12 cellular contexts compared by ENCODE assay signal in the genomic region with DNA sequence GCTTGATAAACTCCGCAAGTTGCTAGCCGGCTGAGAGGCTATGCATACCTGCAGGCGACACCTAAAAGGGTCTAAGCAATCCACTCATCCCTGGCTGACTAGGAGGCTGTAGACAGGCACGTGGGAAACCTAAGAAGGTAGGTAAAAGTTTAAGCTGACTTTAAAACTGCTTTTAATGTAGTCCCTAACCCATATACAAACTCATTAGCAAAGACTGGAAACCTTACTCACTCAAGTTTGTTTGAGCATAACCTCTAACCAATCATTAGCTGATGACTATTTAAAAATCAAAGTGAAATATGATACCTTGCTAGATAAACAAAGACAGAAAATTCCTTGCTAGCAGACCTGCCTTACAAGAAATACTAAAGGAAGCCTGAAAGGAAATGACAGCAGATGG.
DNase-seq lines count a peak whose midpoint lies in the region; ATAC-seq, FAIRE-seq and TF ChIP-seq lines count a peak whose summit lies in the region.
"Had no signal": no experiment of that assay in that cellular context is flagged by ENCODE, and none has a peak within 500 bp of the region (broad histone marks: within the 10 kb centered on the region; RNA-seq: fewer than 3 reads in every experiment).

No MANE protein-coding gene starts in this region.

- H3K4me1 Mint-ChIP-seq in activated T-helper 2 cell treated with anti-CD3 and anti-CD28 coated beads, Interferon-gamma antibody, Interleukin-2, Interleukin-4, amounts not matched to agents 10 μg/mL and 5 μg/mL and 100 μg/mL, durations not matched to agents 14 hours and 24 hours and 36 hours (ENCODE audit: low read depth) = no peaks in the 10 kb centered on the region
- no peaks in the 10 kb centered on the region for H3K4me1 Mint-ChIP-seq in activated T-helper 1 cell treated with anti-CD3 and anti-CD28 coated beads, Interleukin-12 subunit alpha, Interleukin-12 subunit beta, Interleukin-2, Interleukin-4 antibody, amounts not matched to agents 30 ng/mL and 10 ng/mL and 1 ng/mL, durations not matched to agents 14 hours and 24 hours and 36 hours (ENCODE audit: low read depth)

- no peak for FAIRE-seq in pancreas (lab: Jason Lieb, UNC)

- no peak for TF ChIP-seq CTCF in MM.1S (IDR thresholded peaks at IDR 0.05; ENCODE audit: low read length)
- TF ChIP-seq CTCF in pancreas (IDR thresholded peaks at IDR 0.05) = no peak

- ATAC-seq in pancreas = peak; percentile 63 to 83 (median 73)
- ATAC-seq: SK-N-SH treated with all-trans-retinoic acid at 6 μM for 48 hours had no signal

- no peak overlapping the region for H3K4me3 Mint-ChIP-seq in activated T-helper 2 cell treated with anti-CD3 and anti-CD28 coated beads, Interferon-gamma antibody, Interleukin-2, Interleukin-4, amounts not matched to agents 10 μg/mL and 5 μg/mL and 100 μg/mL, durations not matched to agents 14 hours and 24 hours and 36 hours (ENCODE audit: low read depth)
- H3K4me3 Mint-ChIP-seq in activated T-helper 1 cell treated with anti-CD3 and anti-CD28 coated beads, Interleukin-12 subunit alpha, Interleukin-12 subunit beta, Interleukin-2, Interleukin-4 antibody, amounts not matched to agents 30 ng/mL and 10 ng/mL and 1 ng/mL, durations not matched to agents 14 hours and 24 hours and 36 hours = no peak overlapping the region
- H3K4me3 Mint-ChIP-seq: activated CD4-positive, alpha-beta T cell treated with anti-CD3 and anti-CD28 coated beads, Interleukin-2, amount 10 ng/mL, durations not matched to agents 7 days and 5 days; activated naive CD4-positive, alpha-beta T cell treated with anti-CD3 and anti-CD28 coated beads for 36 hours; dendritic cell treated with granulocyte-macrophage colony-stimulating factor and Interleukin-4, amounts not matched to agents 40 ng/mL and 50 ng/mL, for 4 days had no signal

- H3K27ac ChIP-seq in MM.1S (ENCODE audit: low read length) (no peak overlapping the region), pancreas (no peak overlapping the region)

- 0 out of 2 replicates have a peak overlapping the region, but pooled peaks have one; percentile 4 for H3K4me2 ChIP-seq in MM.1S (ENCODE audit: low read depth, low read length)

- no peak overlapping the region for H3K4me3 ChIP-seq in MM.1S (ENCODE audit: low read length)
- no peak overlapping the region for H3K4me3 ChIP-seq in pancreas

- H3K36me3 ChIP-seq in MM.1S (replicated peaks; ENCODE audit: insufficient read depth, low read length) (no peaks in the 10 kb centered on the region), pancreas (peaks cover 0 to 6% (median 0%) of the 10 kb centered on the region in 3 donors)

- H3K4me1 ChIP-seq in MM.1S (ENCODE audit: low read length) (peaks cover 3% of the 10 kb centered on the region; the same call in 1 of the 2 replicates), pancreas (peaks cover 7 to 24% (median 19%) of the 10 kb centered on the region in 3 donors)

- intact Hi-C loops in pancreas (cut with DNase I) = no loop called here
- intact Hi-C loops in activated T-helper 2 cell treated with anti-CD3 and anti-CD28 coated beads, Interferon-gamma antibody, Interleukin-2, Interleukin-4, amounts not matched to agents 10 μg/mL and 5 μg/mL and 100 μg/mL, durations not matched to agents 14 hours and 24 hours and 36 hours (cut with micrococcal nuclease) = no loop called here
- intact Hi-C loops in activated T-helper 1 cell treated with anti-CD3 and anti-CD28 coated beads, Interleukin-12 subunit alpha, Interleukin-12 subunit beta, Interleukin-2, Interleukin-4 antibody, amounts not matched to agents 30 ng/mL and 10 ng/mL and 1 ng/mL, durations not matched to agents 14 hours and 24 hours and 36 hours (cut with micrococcal nuclease) = no loop called here

- H3K79me2 ChIP-seq in MM.1S (ENCODE audit: low read length) = no peaks in the 10 kb centered on the region

- H2AFZ ChIP-seq in MM.1S (ENCODE audit: low read length) = no peak overlapping the region

- H3K27me3 Mint-ChIP-seq in activated T-helper 2 cell treated with anti-CD3 and anti-CD28 coated beads, Interferon-gamma antibody, Interleukin-2, Interleukin-4, amounts not matched to agents 10 μg/mL and 5 μg/mL and 100 μg/mL, durations not matched to agents 14 hours and 24 hours and 36 hours (ENCODE audit: low read depth) = peaks cover 4% of the 10 kb centered on the region
- no peaks in the 10 kb centered on the region for H3K27me3 Mint-ChIP-seq in activated T-helper 1 cell treated with anti-CD3 and anti-CD28 coated beads, Interleukin-12 subunit alpha, Interleukin-12 subunit beta, Interleukin-2, Interleukin-4 antibody, amounts not matched to agents 30 ng/mL and 10 ng/mL and 1 ng/mL, durations not matched to agents 14 hours and 24 hours and 36 hours (ENCODE audit: insufficient read depth)
- H3K27me3 Mint-ChIP-seq: activated CD4-positive, alpha-beta T cell treated with anti-CD3 and anti-CD28 coated beads, Interleukin-2, amount 10 ng/mL, durations not matched to agents 7 days and 5 days; dendritic cell treated with granulocyte-macrophage colony-stimulating factor and Interleukin-4, amounts not matched to agents 40 ng/mL and 50 ng/mL, for 4 days had no signal

- no peak overlapping the region for H3K27ac Mint-ChIP-seq in activated T-helper 2 cell treated with anti-CD3 and anti-CD28 coated beads, Interferon-gamma antibody, Interleukin-2, Interleukin-4, amounts not matched to agents 10 μg/mL and 5 μg/mL and 100 μg/mL, durations not matched to agents 14 hours and 24 hours and 36 hours
- H3K27ac Mint-ChIP-seq in activated T-helper 1 cell treated with anti-CD3 and anti-CD28 coated beads, Interleukin-12 subunit alpha, Interleukin-12 subunit beta, Interleukin-2, Interleukin-4 antibody, amounts not matched to agents 30 ng/mL and 10 ng/mL and 1 ng/mL, durations not matched to agents 14 hours and 24 hours and 36 hours = no peak overlapping the region
- H3K27ac Mint-ChIP-seq: activated CD4-positive, alpha-beta T cell treated with anti-CD3 and anti-CD28 coated beads, Interleukin-2, amount 10 ng/mL, durations not matched to agents 7 days and 5 days; activated naive CD4-positive, alpha-beta T cell treated with anti-CD3 and anti-CD28 coated beads for 36 hours; dendritic cell treated with granulocyte-macrophage colony-stimulating factor and Interleukin-4, amounts not matched to agents 40 ng/mL and 50 ng/mL, for 4 days had no signal

- H3K9me3 ChIP-seq in MM.1S (replicated peaks; ENCODE audit: insufficient read depth, low read length) = no peaks in the 10 kb centered on the region
- H3K9me3 ChIP-seq in pancreas = no peaks in the 10 kb centered on the region

- no peaks in the 10 kb centered on the region for H4K20me1 ChIP-seq in MM.1S (ENCODE audit: insufficient read depth, low read length)

- WGBS in pancreas, 2 donors = 71 to 79% methylated on average over 4 of the region's 4 CpGs

- H3K9me3 Mint-ChIP-seq in activated T-helper 2 cell treated with anti-CD3 and anti-CD28 coated beads, Interferon-gamma antibody, Interleukin-2, Interleukin-4, amounts not matched to agents 10 μg/mL and 5 μg/mL and 100 μg/mL, durations not matched to agents 14 hours and 24 hours and 36 hours = no peaks in the 10 kb centered on the region
- no peaks in the 10 kb centered on the region for H3K9me3 Mint-ChIP-seq in activated T-helper 1 cell treated with anti-CD3 and anti-CD28 coated beads, Interleukin-12 subunit alpha, Interleukin-12 subunit beta, Interleukin-2, Interleukin-4 antibody, amounts not matched to agents 30 ng/mL and 10 ng/mL and 1 ng/mL, durations not matched to agents 14 hours and 24 hours and 36 hours
- H3K9me3 Mint-ChIP-seq: activated CD4-positive, alpha-beta T cell treated with anti-CD3 and anti-CD28 coated beads, Interleukin-2, amount 10 ng/mL, durations not matched to agents 7 days and 5 days; activated naive CD4-positive, alpha-beta T cell treated with anti-CD3 and anti-CD28 coated beads for 36 hours; dendritic cell treated with granulocyte-macrophage colony-stimulating factor and Interleukin-4, amounts not matched to agents 40 ng/mL and 50 ng/mL, for 4 days had no signal

- DNase-seq in NCI-H1105 treated with DMSO at 0.1 percent for 48 hours (lab: John Stamatoyannopoulos, UW) (peak; percentile 18), NCI-H1105 (lab: John Stamatoyannopoulos, UW) (no peak), MM.1S (peak; percentile 11), fibroblast of peridontal ligament (ENCODE audit: extremely low read depth) (peak; percentile 29), pancreas (no peak), T-helper 2 cell (no peak)
- no peak for DNase-seq in activated T-helper 2 cell treated with anti-CD3 and anti-CD28 coated beads, Interferon-gamma antibody, Interleukin-2, Interleukin-4, amounts not matched to agents 10 μg/mL and 5 μg/mL and 100 μg/mL, durations not matched to agents 14 hours and 24 hours and 36 hours (ENCODE audit: low spot score)
- DNase-seq in activated T-helper 1 cell treated with anti-CD3 and anti-CD28 coated beads, Interleukin-12 subunit alpha, Interleukin-12 subunit beta, Interleukin-2, Interleukin-4 antibody, amounts not matched to agents 30 ng/mL and 10 ng/mL and 1 ng/mL, durations not matched to agents 14 hours and 24 hours and 36 hours (ENCODE audit: low spot score) = no peak
- DNase-seq: activated CD4-positive, alpha-beta T cell treated with anti-CD3 and anti-CD28 coated beads, Interleukin-2, amount 10 ng/mL, durations not matched to agents 7 days and 5 days; activated naive CD4-positive, alpha-beta T cell treated with anti-CD3 and anti-CD28 coated beads for 36 hours had no signal

- H3K9me2 ChIP-seq in MM.1S (replicated peaks; ENCODE audit: insufficient read depth, low read length) = no peaks in the 10 kb centered on the region

- H3K27me3 ChIP-seq in MM.1S (replicated peaks; ENCODE audit: insufficient read depth, low read length) (no peaks in the 10 kb centered on the region), pancreas (no peaks in the 10 kb centered on the region)

- H3K36me3 Mint-ChIP-seq in activated T-helper 2 cell treated with anti-CD3 and anti-CD28 coated beads, Interferon-gamma antibody, Interleukin-2, Interleukin-4, amounts not matched to agents 10 μg/mL and 5 μg/mL and 100 μg/mL, durations not matched to agents 14 hours and 24 hours and 36 hours (ENCODE audit: low read depth) = no peaks in the 10 kb centered on the region
- H3K36me3 Mint-ChIP-seq in activated T-helper 1 cell treated with anti-CD3 and anti-CD28 coated beads, Interleukin-12 subunit alpha, Interleukin-12 subunit beta, Interleukin-2, Interleukin-4 antibody, amounts not matched to agents 30 ng/mL and 10 ng/mL and 1 ng/mL, durations not matched to agents 14 hours and 24 hours and 36 hours (ENCODE audit: low read depth) = no peaks in the 10 kb centered on the region

- no peak overlapping the region for H3K9ac ChIP-seq in MM.1S (ENCODE audit: low read length)

- no peaks in the 10 kb centered on the region for H3F3A ChIP-seq in MM.1S (ENCODE audit: insufficient read depth, low read length)

Comparison
In these comparisons a context has a peak if more than half of its experiments do, and no peak if none do; other contexts are left out.
1. DNase-seq: peak in NCI-H1105 treated with DMSO at 0.1 percent for 48 hours (single experiment), MM.1S (single experiment) and fibroblast of peridontal ligament (single experiment); none in NCI-H1105 (single experiment), pancreas (0 of 6), activated T-helper 2 cell treated with anti-CD3 and anti-CD28 coated beads, Interferon-gamma antibody, Interleukin-2, Interleukin-4, amounts not matched to agents 10 μg/mL and 5 μg/mL and 100 μg/mL, durations not matched to agents 14 hours and 24 hours and 36 hours (single experiment), T-helper 2 cell (0 of 5) and activated T-helper 1 cell treated with anti-CD3 and anti-CD28 coated beads, Interleukin-12 subunit alpha, Interleukin-12 subunit beta, Interleukin-2, Interleukin-4 antibody, amounts not matched to agents 30 ng/mL and 10 ng/mL and 1 ng/mL, durations not matched to agents 14 hours and 24 hours and 36 hours (single experiment).